9 cellular contexts compared by ENCODE assay signal in genomic region chr6:52537001-52537753, GRCh38. TPM values are rescaled to one million over a fixed set of nuclear protein-coding genes. Genes with fewer than 3 reads are reported as not detected.
DNase-seq lines count a peak whose midpoint lies in the region; ATAC-seq and TF ChIP-seq lines count a peak whose summit lies in the region.
"Had no signal": no experiment of that assay in that cellular context is flagged by ENCODE, and none has a peak within 500 bp of the region (broad histone marks: within the 10 kb centered on the region; RNA-seq: fewer than 3 reads in every experiment).

No MANE protein-coding gene starts in this region.

- DNase-seq in activated T-cell treated with anti-CD3 and anti-CD28 coated beads, Interleukin-2, amount 50 U/mL, for 4 hours: no peak
- no peak for DNase-seq in activated T-cell treated with anti-CD3 and anti-CD28 coated beads, Interleukin-2, amount 50 U/mL, for 24 hours
- no peak for DNase-seq in activated naive CD8-positive, alpha-beta T cell treated with anti-CD3 and anti-CD28 coated beads, Interleukin-2, amount 10 ng/mL, durations not matched to agents 7 days and 5 days
- DNase-seq in thoracic aorta (ENCODE audit: low spot score): no peak
- DNase-seq in NCI-H1930 (lab: John Stamatoyannopoulos, UW): no peak
- no peak for DNase-seq in stimulated activated CD4-positive, alpha-beta T cell treated with anti-CD3 and anti-CD28 coated beads, Interleukin-12 subunit alpha, Interleukin-12 subunit beta, amount 100 ng/mL, for 4 hours
- no peak for DNase-seq in globus pallidus (ENCODE audit: low spot score)
- DNase-seq: lower lobe of right lung had no signal

- H3K4me3 ChIP-seq in thoracic aorta: no peak overlapping the region
- H3K4me3 ChIP-seq: lower lobe of right lung had no signal

- peak overlapping the region; percentile 52 to 75 for H3K27ac ChIP-seq in thoracic aorta
- H3K27ac ChIP-seq: lower lobe of right lung had no signal

- H3K4me1 ChIP-seq in thoracic aorta (ENCODE audit: control insufficient read depth in 1 of 2, low read depth in 2 of 2): peaks cover 51 to 69% of the 10 kb centered on the region in 2 donors

- H3K9me3 ChIP-seq in thoracic aorta: no peaks in the 10 kb centered on the region
- H3K9me3 ChIP-seq: lower lobe of right lung had no signal

- POLR2A ChIA-PET in activated naive CD8-positive, alpha-beta T cell treated with anti-CD3 and anti-CD28 coated beads, Interleukin-2, amount 10 ng/mL, durations not matched to agents 7 days and 5 days (lab: Charles Lee): interaction anchor here (2.4 kb wide), 1 partner anchor 39 kb away, joined by 6 read pairs; the partner anchor contains the start of gene TRAM2

- no peak overlapping the region for H3K27ac Mint-ChIP-seq in activated T-cell treated with anti-CD3 and anti-CD28 coated beads, Interleukin-2, amount 50 U/mL, for 24 hours
- H3K27ac Mint-ChIP-seq in activated naive CD8-positive, alpha-beta T cell treated with anti-CD3 and anti-CD28 coated beads, Interleukin-2, amount 10 ng/mL, durations not matched to agents 7 days and 5 days: no peak overlapping the region

- H3K36me3 ChIP-seq in thoracic aorta: peaks cover 15% of the 10 kb centered on the region

- H3K36me3 Mint-ChIP-seq in activated T-cell treated with anti-CD3 and anti-CD28 coated beads, Interleukin-2, amount 50 U/mL, for 4 hours (ENCODE audit: insufficient read depth): no peaks in the 10 kb centered on the region
- H3K36me3 Mint-ChIP-seq in activated T-cell treated with anti-CD3 and anti-CD28 coated beads, Interleukin-2, amount 50 U/mL, for 24 hours (ENCODE audit: low read depth): peaks cover 12% of the 10 kb centered on the region
- no peaks in the 10 kb centered on the region for H3K36me3 Mint-ChIP-seq in activated naive CD8-positive, alpha-beta T cell treated with anti-CD3 and anti-CD28 coated beads, Interleukin-2, amount 10 ng/mL, durations not matched to agents 7 days and 5 days

- ATAC-seq in activated T-cell treated with anti-CD3 and anti-CD28 coated beads, Interleukin-2, amount 50 U/mL, for 4 hours: peak; percentile 34 to 40
- peak; percentile 55 for ATAC-seq in HG03045 (IDR thresholded peaks at IDR 0.05; ENCODE audit: unreplicated experiment)
- no peak for ATAC-seq in activated naive CD8-positive, alpha-beta T cell treated with anti-CD3 and anti-CD28 coated beads, Interleukin-2, amount 10 ng/mL, durations not matched to agents 7 days and 5 days (ENCODE audit: low read depth)
- no peak for ATAC-seq in thoracic aorta (ENCODE audit: insufficient number of reproducible peaks, low FRiP score, low read depth)

- no peaks in the 10 kb centered on the region for H3K27me3 ChIP-seq in thoracic aorta (replicated peaks; ENCODE audit: insufficient read depth)

- no peaks in the 10 kb centered on the region for H3K9me3 Mint-ChIP-seq in activated T-cell treated with anti-CD3 and anti-CD28 coated beads, Interleukin-2, amount 50 U/mL, for 4 hours
- H3K9me3 Mint-ChIP-seq in activated T-cell treated with anti-CD3 and anti-CD28 coated beads, Interleukin-2, amount 50 U/mL, for 24 hours: no peaks in the 10 kb centered on the region
- H3K9me3 Mint-ChIP-seq in activated naive CD8-positive, alpha-beta T cell treated with anti-CD3 and anti-CD28 coated beads, Interleukin-2, amount 10 ng/mL, durations not matched to agents 7 days and 5 days: no peaks in the 10 kb centered on the region

- H3K4me3 Mint-ChIP-seq in activated T-cell treated with anti-CD3 and anti-CD28 coated beads, Interleukin-2, amount 50 U/mL, for 4 hours: no peak overlapping the region
- no peak overlapping the region for H3K4me3 Mint-ChIP-seq in activated T-cell treated with anti-CD3 and anti-CD28 coated beads, Interleukin-2, amount 50 U/mL, for 24 hours
- peak overlapping the region; percentile 28 for H3K4me3 Mint-ChIP-seq in activated naive CD8-positive, alpha-beta T cell treated with anti-CD3 and anti-CD28 coated beads, Interleukin-2, amount 10 ng/mL, durations not matched to agents 7 days and 5 days

- peaks cover 45% of the 10 kb centered on the region for H3K4me1 Mint-ChIP-seq in activated T-cell treated with anti-CD3 and anti-CD28 coated beads, Interleukin-2, amount 50 U/mL, for 4 hours (ENCODE audit: low read depth)
- peaks cover 45% of the 10 kb centered on the region for H3K4me1 Mint-ChIP-seq in activated T-cell treated with anti-CD3 and anti-CD28 coated beads, Interleukin-2, amount 50 U/mL, for 24 hours (ENCODE audit: low read depth)
- peaks cover 37% of the 10 kb centered on the region for H3K4me1 Mint-ChIP-seq in activated naive CD8-positive, alpha-beta T cell treated with anti-CD3 and anti-CD28 coated beads, Interleukin-2, amount 10 ng/mL, durations not matched to agents 7 days and 5 days

- H3K27me3 Mint-ChIP-seq in activated T-cell treated with anti-CD3 and anti-CD28 coated beads, Interleukin-2, amount 50 U/mL, for 4 hours (ENCODE audit: low read depth): no peaks in the 10 kb centered on the region
- no peaks in the 10 kb centered on the region for H3K27me3 Mint-ChIP-seq in activated T-cell treated with anti-CD3 and anti-CD28 coated beads, Interleukin-2, amount 50 U/mL, for 24 hours
- peaks cover 33% of the 10 kb centered on the region for H3K27me3 Mint-ChIP-seq in activated naive CD8-positive, alpha-beta T cell treated with anti-CD3 and anti-CD28 coated beads, Interleukin-2, amount 10 ng/mL, durations not matched to agents 7 days and 5 days

- no peak for TF ChIP-seq CTCF in thoracic aorta (IDR thresholded peaks at IDR 0.05)

RNA-seq across cellular contexts. Expression of gene TRAM2, which starts 39.7 kb away (rescaled TPM):
- 1 to 10 TPM; 1.6 to 2.9 (median 2.4) TPM for total RNA-seq in activated T-cell treated with anti-CD3 and anti-CD28 coated beads, Interleukin-2, amount 50 U/mL, for 4 hours
- 1 to 10 TPM; 4.8 to 5.0 TPM for total RNA-seq in activated naive CD8-positive, alpha-beta T cell treated with anti-CD3 and anti-CD28 coated beads, Interleukin-2, amount 10 ng/mL, durations not matched to agents 7 days and 5 days
- total RNA-seq in thoracic aorta: 10 to 100 TPM; 40.0 to 41.8 TPM

Comparison
In these comparisons a context has a peak if more than half of its experiments do, and no peak if none do; other contexts are left out.
1. ATAC-seq: peak in activated T-cell treated with anti-CD3 and anti-CD28 coated beads, Interleukin-2, amount 50 U/mL, for 4 hours (2 of 2) and HG03045 (single experiment); none in activated naive CD8-positive, alpha-beta T cell treated with anti-CD3 and anti-CD28 coated beads, Interleukin-2, amount 10 ng/mL, durations not matched to agents 7 days and 5 days (single experiment) and thoracic aorta (single experiment).
2. RNA of gene TRAM2, which starts 39.7 kb away (total RNA-seq): 40.0 to 41.8 TPM in thoracic aorta; 4.8 to 5.0 TPM in activated naive CD8-positive, alpha-beta T cell treated with anti-CD3 and anti-CD28 coated beads, Interleukin-2, amount 10 ng/mL, durations not matched to agents 7 days and 5 days and 1.6 to 2.9 TPM in activated T-cell treated with anti-CD3 and anti-CD28 coated beads, Interleukin-2, amount 50 U/mL, for 4 hours; every median in the first group is over 4 times any median in the second.